In genomic region chr7:116230191-116231005, GRCh38 we compare ENCODE assay signal across 1 cellular context.
TF ChIP-seq lines count a peak whose summit lies in the region.

No MANE protein-coding gene starts in this region.

TF ChIP-seq in HEK293, 187 proteins besides CTCF, POLR2A, EP300 and RAD21 (continued from another document):
- 0 out of 2 replicates have a peak, but pooled peaks have one; percentile 17 for TF ChIP-seq PRDM10 (tag by site-specific recombination; IDR thresholded peaks at IDR 0.05)
- no peak for TF ChIP-seq GFI1B (tag by site-specific recombination; IDR thresholded peaks at IDR 0.05)
- no peak for TF ChIP-seq SETDB1 (IDR thresholded peaks at IDR 0.05; ENCODE audit: insufficient read length, low read length)
- no peak for TF ChIP-seq BCL11A (tag by site-specific recombination; IDR thresholded peaks at IDR 0.05; ENCODE audit: low read depth)
- no peak for TF ChIP-seq ZNF692 (tag by site-specific recombination; IDR thresholded peaks at IDR 0.05)
- TF ChIP-seq ZNF169 (tag by site-specific recombination; IDR thresholded peaks at IDR 0.05) = no peak
- 0 out of 2 replicates have a peak, but pooled peaks have one; percentile 20 for TF ChIP-seq ZBTB17 (tag by site-specific recombination; IDR thresholded peaks at IDR 0.05)
- TF ChIP-seq ZNF248 (tag by site-specific recombination; IDR thresholded peaks at IDR 0.05) = no peak
- TF ChIP-seq ZNF561 (tag by site-specific recombination; IDR thresholded peaks at IDR 0.05; ENCODE audit: borderline replicate concordance) = no peak
- TF ChIP-seq, protein P1, sequence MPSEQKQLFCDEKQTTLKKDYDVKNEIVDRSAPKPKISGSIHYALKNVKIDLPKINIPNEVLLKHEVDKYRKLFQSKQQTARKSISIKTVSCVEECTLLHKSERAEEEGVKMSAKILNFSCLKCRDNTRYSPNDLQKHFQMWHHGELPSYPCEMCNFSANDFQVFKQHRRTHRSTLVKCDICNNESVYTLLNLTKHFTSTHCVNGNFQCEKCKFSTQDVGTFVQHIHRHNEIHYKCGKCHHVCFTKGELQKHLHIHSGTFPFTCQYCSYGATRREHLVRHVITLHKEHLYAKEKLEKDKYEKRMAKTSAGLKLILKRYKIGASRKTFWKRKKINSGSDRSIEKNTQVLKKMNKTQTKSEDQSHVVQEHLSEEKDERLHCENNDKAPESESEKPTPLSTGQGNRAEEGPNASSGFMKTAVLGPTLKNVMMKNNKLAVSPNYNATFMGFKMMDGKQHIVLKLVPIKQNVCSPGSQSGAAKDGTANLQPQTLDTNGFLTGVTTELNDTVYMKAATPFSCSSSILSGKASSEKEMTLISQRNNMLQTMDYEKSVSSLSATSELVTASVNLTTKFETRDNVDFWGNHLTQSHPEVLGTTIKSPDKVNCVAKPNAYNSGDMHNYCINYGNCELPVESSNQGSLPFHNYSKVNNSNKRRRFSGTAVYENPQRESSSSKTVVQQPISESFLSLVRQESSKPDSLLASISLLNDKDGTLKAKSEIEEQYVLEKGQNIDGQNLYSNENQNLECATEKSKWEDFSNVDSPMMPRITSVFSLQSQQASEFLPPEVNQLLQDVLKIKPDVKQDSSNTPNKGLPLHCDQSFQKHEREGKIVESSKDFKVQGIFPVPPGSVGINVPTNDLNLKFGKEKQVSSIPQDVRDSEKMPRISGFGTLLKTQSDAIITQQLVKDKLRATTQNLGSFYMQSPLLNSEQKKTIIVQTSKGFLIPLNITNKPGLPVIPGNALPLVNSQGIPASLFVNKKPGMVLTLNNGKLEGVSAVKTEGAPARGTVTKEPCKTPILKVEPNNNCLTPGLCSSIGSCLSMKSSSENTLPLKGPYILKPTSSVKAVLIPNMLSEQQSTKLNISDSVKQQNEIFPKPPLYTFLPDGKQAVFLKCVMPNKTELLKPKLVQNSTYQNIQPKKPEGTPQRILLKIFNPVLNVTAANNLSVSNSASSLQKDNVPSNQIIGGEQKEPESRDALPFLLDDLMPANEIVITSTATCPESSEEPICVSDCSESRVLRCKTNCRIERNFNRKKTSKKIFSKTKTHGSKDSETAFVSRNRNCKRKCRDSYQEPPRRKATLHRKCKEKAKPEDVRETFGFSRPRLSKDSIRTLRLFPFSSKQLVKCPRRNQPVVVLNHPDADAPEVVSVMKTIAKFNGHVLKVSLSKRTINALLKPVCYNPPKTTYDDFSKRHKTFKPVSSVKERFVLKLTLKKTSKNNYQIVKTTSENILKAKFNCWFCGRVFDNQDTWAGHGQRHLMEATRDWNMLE (tag by site-specific recombination; conservative IDR thresholded peaks at IDR 0.05; ENCODE audit: low read depth) = no peak
- no peak for TF ChIP-seq ZNF449 (tag by site-specific recombination; IDR thresholded peaks at IDR 0.05)
- TF ChIP-seq, protein P2, sequence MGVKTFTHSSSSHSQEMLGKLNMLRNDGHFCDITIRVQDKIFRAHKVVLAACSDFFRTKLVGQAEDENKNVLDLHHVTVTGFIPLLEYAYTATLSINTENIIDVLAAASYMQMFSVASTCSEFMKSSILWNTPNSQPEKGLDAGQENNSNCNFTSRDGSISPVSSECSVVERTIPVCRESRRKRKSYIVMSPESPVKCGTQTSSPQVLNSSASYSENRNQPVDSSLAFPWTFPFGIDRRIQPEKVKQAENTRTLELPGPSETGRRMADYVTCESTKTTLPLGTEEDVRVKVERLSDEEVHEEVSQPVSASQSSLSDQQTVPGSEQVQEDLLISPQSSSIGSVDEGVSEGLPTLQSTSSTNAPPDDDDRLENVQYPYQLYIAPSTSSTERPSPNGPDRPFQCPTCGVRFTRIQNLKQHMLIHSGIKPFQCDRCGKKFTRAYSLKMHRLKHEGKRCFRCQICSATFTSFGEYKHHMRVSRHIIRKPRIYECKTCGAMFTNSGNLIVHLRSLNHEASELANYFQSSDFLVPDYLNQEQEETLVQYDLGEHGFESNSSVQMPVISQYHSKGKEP (tag by site-specific recombination; IDR thresholded peaks at IDR 0.05) = no peak
- TF ChIP-seq ZNF354C (tag by site-specific recombination; IDR thresholded peaks at IDR 0.05; ENCODE audit: borderline replicate concordance, low read depth) = no peak
- peak; percentile 46; the same call in 1 of the 2 replicates for TF ChIP-seq ZBTB20 (tag by site-specific recombination; IDR thresholded peaks at IDR 0.05)
- TF ChIP-seq INSM2 (tag by site-specific recombination; IDR thresholded peaks at IDR 0.05) = 0 out of 2 replicates have a peak, but pooled peaks have one; percentile 24
- TF ChIP-seq OSR2 (tag by site-specific recombination; IDR thresholded peaks at IDR 0.05) = peak; percentile 35; the same call in 1 of the 2 replicates
- TF ChIP-seq ZNF148 (tag by site-specific recombination; IDR thresholded peaks at IDR 0.05; ENCODE audit: borderline replicate concordance) = no peak
- TF ChIP-seq ZNF366 (tag by site-specific recombination; conservative IDR thresholded peaks at IDR 0.05) = 0 out of 2 replicates have a peak, but pooled peaks have one; percentile 32
- peak; percentile 80 for TF ChIP-seq ZNF600 (tag by site-specific recombination; IDR thresholded peaks at IDR 0.05)
- TF ChIP-seq EGR2 (tag by site-specific recombination; IDR thresholded peaks at IDR 0.05; ENCODE audit: low read depth) = no peak
- TF ChIP-seq ZNF701 (tag by site-specific recombination; IDR thresholded peaks at IDR 0.05) = no peak
